ENCODE assay signal across 11 cellular contexts in genomic region chr17:81020767-81021497, GRCh38. TPM values are rescaled to one million over a fixed set of nuclear protein-coding genes. Genes with fewer than 3 reads are reported as not detected.
DNase-seq lines count a peak whose midpoint lies in the region; ATAC-seq and TF ChIP-seq lines count a peak whose summit lies in the region.
"Had no signal": no experiment of that assay in that cellular context is flagged by ENCODE, and none has a peak within 500 bp of the region (broad histone marks: within the 10 kb centered on the region; RNA-seq: fewer than 3 reads in every experiment).

No MANE protein-coding gene starts in this region.

- H3K4me3 ChIP-seq in fibroblast of mammary gland (ENCODE audit: control insufficient read depth, low read depth, low read length) (no peak overlapping the region), prostate gland (no peak overlapping the region)

- peak; percentile 78 for DNase-seq in DMS 273 (lab: John Stamatoyannopoulos, UW; ENCODE audit: unreplicated experiment)
- peak; percentile 80 for DNase-seq in RWPE1 (ENCODE audit: low spot score)
- DNase-seq in fibroblast of mammary gland (ENCODE audit: low read depth) = peak; percentile 55
- DNase-seq in prostate gland (ENCODE audit: low spot score) = no peak
- DNase-seq in stimulated activated effector memory CD8-positive, alpha-beta T cell treated with anti-CD3 and anti-CD28 coated beads, Interleukin-12 subunit alpha, Interleukin-12 subunit beta, amount 100 ng/mL, for 72 hours (ENCODE audit: low spot score in 2 of 2) = no peak
- DNase-seq in globus pallidus (ENCODE audit: low spot score) = no peak
- DNase-seq in activated T-helper 2 cell treated with anti-CD3 and anti-CD28 coated beads, Interferon-gamma antibody, Interleukin-2, Interleukin-4, amounts not matched to agents 10 μg/mL and 5 μg/mL and 100 μg/mL, durations not matched to agents 14 hours and 24 hours and 36 hours (ENCODE audit: low spot score) = no peak
- DNase-seq: activated naive CD4-positive, alpha-beta T cell treated with anti-CD3 and anti-CD28 coated beads, Interleukin-2, amount 50 U/mL, for 16 hours; DMS53; T1000 had no signal

- H3K4me3 Mint-ChIP-seq in stimulated activated effector memory CD8-positive, alpha-beta T cell treated with anti-CD3 and anti-CD28 coated beads, Interleukin-12 subunit alpha, Interleukin-12 subunit beta, amount 100 ng/mL, for 72 hours = no peak overlapping the region
- H3K4me3 Mint-ChIP-seq in activated T-helper 2 cell treated with anti-CD3 and anti-CD28 coated beads, Interferon-gamma antibody, Interleukin-2, Interleukin-4, amounts not matched to agents 10 μg/mL and 5 μg/mL and 100 μg/mL, durations not matched to agents 14 hours and 24 hours and 36 hours (ENCODE audit: low read depth) = no peak overlapping the region

- H3K4me1 Mint-ChIP-seq in stimulated activated effector memory CD8-positive, alpha-beta T cell treated with anti-CD3 and anti-CD28 coated beads, Interleukin-12 subunit alpha, Interleukin-12 subunit beta, amount 100 ng/mL, for 72 hours = peaks cover 19% of the 10 kb centered on the region
- peaks cover 29% of the 10 kb centered on the region for H3K4me1 Mint-ChIP-seq in activated T-helper 2 cell treated with anti-CD3 and anti-CD28 coated beads, Interferon-gamma antibody, Interleukin-2, Interleukin-4, amounts not matched to agents 10 μg/mL and 5 μg/mL and 100 μg/mL, durations not matched to agents 14 hours and 24 hours and 36 hours (ENCODE audit: low read depth)

- 27% methylated on average over 24 of the region's 24 CpGs for WGBS in prostate gland

- no peaks in the 10 kb centered on the region for H3K36me3 ChIP-seq in prostate gland

- H3K27me3 Mint-ChIP-seq in activated T-helper 2 cell treated with anti-CD3 and anti-CD28 coated beads, Interferon-gamma antibody, Interleukin-2, Interleukin-4, amounts not matched to agents 10 μg/mL and 5 μg/mL and 100 μg/mL, durations not matched to agents 14 hours and 24 hours and 36 hours (ENCODE audit: low read depth) = no peaks in the 10 kb centered on the region

- intact Hi-C loops in prostate gland (cut with DNase I) = loop anchor here (5.0 kb wide), 1 partner anchor 34 kb away; no protein-coding TSS in a partner anchor
- intact Hi-C loops in activated T-helper 2 cell treated with anti-CD3 and anti-CD28 coated beads, Interferon-gamma antibody, Interleukin-2, Interleukin-4, amounts not matched to agents 10 μg/mL and 5 μg/mL and 100 μg/mL, durations not matched to agents 14 hours and 24 hours and 36 hours (cut with micrococcal nuclease) = no loop called here

- no peak for ATAC-seq in stimulated activated effector memory CD8-positive, alpha-beta T cell treated with anti-CD3 and anti-CD28 coated beads, Interleukin-12 subunit alpha, Interleukin-12 subunit beta, amount 100 ng/mL, for 72 hours
- ATAC-seq in HG02973 (IDR thresholded peaks at IDR 0.05; ENCODE audit: unreplicated experiment) = no peak

- POLR2A ChIA-PET in RWPE1 (lab: Yijun Ruan, JAX; ENCODE audit: low non-redundant PET) = interaction anchor here (0.6 kb wide), 1 partner anchor 398 kb away, joined by 4 read pairs; no protein-coding TSS in a partner anchor

- H3K27ac ChIP-seq in RWPE1 = peak overlapping the region; percentile 99
- peak overlapping the region; percentile 54 to 58 for H3K27ac ChIP-seq in prostate gland

- no peak overlapping the region for H3K27ac Mint-ChIP-seq in stimulated activated effector memory CD8-positive, alpha-beta T cell treated with anti-CD3 and anti-CD28 coated beads, Interleukin-12 subunit alpha, Interleukin-12 subunit beta, amount 100 ng/mL, for 72 hours
- no peak overlapping the region for H3K27ac Mint-ChIP-seq in activated T-helper 2 cell treated with anti-CD3 and anti-CD28 coated beads, Interferon-gamma antibody, Interleukin-2, Interleukin-4, amounts not matched to agents 10 μg/mL and 5 μg/mL and 100 μg/mL, durations not matched to agents 14 hours and 24 hours and 36 hours

- no peaks in the 10 kb centered on the region for H3K27me3 ChIP-seq in prostate gland (replicated peaks; ENCODE audit: insufficient read depth)

- no peaks in the 10 kb centered on the region for H3K36me3 Mint-ChIP-seq in stimulated activated effector memory CD8-positive, alpha-beta T cell treated with anti-CD3 and anti-CD28 coated beads, Interleukin-12 subunit alpha, Interleukin-12 subunit beta, amount 100 ng/mL, for 72 hours
- H3K36me3 Mint-ChIP-seq in activated T-helper 2 cell treated with anti-CD3 and anti-CD28 coated beads, Interferon-gamma antibody, Interleukin-2, Interleukin-4, amounts not matched to agents 10 μg/mL and 5 μg/mL and 100 μg/mL, durations not matched to agents 14 hours and 24 hours and 36 hours (ENCODE audit: low read depth) = peaks cover 5% of the 10 kb centered on the region

- H3K9me3 Mint-ChIP-seq in stimulated activated effector memory CD8-positive, alpha-beta T cell treated with anti-CD3 and anti-CD28 coated beads, Interleukin-12 subunit alpha, Interleukin-12 subunit beta, amount 100 ng/mL, for 72 hours = no peaks in the 10 kb centered on the region
- H3K9me3 Mint-ChIP-seq in activated T-helper 2 cell treated with anti-CD3 and anti-CD28 coated beads, Interferon-gamma antibody, Interleukin-2, Interleukin-4, amounts not matched to agents 10 μg/mL and 5 μg/mL and 100 μg/mL, durations not matched to agents 14 hours and 24 hours and 36 hours = peaks cover 9% of the 10 kb centered on the region

- CTCF ChIA-PET in RWPE1 (lab: Yijun Ruan, JAX) = no interaction called here

- H3K9me3 ChIP-seq in prostate gland = no peaks in the 10 kb centered on the region

- no peak for TF ChIP-seq POLR2A in prostate gland (IDR thresholded peaks at IDR 0.05)

- H3K4me1 ChIP-seq in prostate gland (replicated peaks) = no peaks in the 10 kb centered on the region

- TF ChIP-seq CTCF in RWPE1 (conservative IDR thresholded peaks at IDR 0.05; ENCODE audit: low read depth) (no peak), fibroblast of mammary gland (conservative IDR thresholded peaks at IDR 0.05; ENCODE audit: control insufficient read depth, insufficient read depth, low read depth, low read length) (no peak), prostate gland (IDR thresholded peaks at IDR 0.05) (no peak)

RNA-seq across cellular contexts. Expression of gene BAIAP2, which starts 14.0 kb away (rescaled TPM):
- 100 to 1,000 TPM; 125 to 148 TPM for total RNA-seq in prostate gland
- 5.3 TPM in 2 replicates for total RNA-seq in activated T-helper 2 cell treated with anti-CD3 and anti-CD28 coated beads, Interferon-gamma antibody, Interleukin-2, Interleukin-4, amounts not matched to agents 10 μg/mL and 5 μg/mL and 100 μg/mL, durations not matched to agents 14 hours and 24 hours and 36 hours

RNA-seq across cellular contexts. Expression of gene CHMP6, which starts 29.3 kb away (rescaled TPM):
- total RNA-seq in prostate gland = 10 to 100 TPM; 30.6 to 35.3 TPM
- 29.5 and 36.9 TPM in 2 replicates for total RNA-seq in activated T-helper 2 cell treated with anti-CD3 and anti-CD28 coated beads, Interferon-gamma antibody, Interleukin-2, Interleukin-4, amounts not matched to agents 10 μg/mL and 5 μg/mL and 100 μg/mL, durations not matched to agents 14 hours and 24 hours and 36 hours

Comparison
In these comparisons a context has a peak if more than half of its experiments do, and no peak if none do; other contexts are left out.
1. DNase-seq: peak in DMS 273 (single experiment), RWPE1 (single experiment) and fibroblast of mammary gland (single experiment); none in prostate gland (single experiment), stimulated activated effector memory CD8-positive, alpha-beta T cell treated with anti-CD3 and anti-CD28 coated beads, Interleukin-12 subunit alpha, Interleukin-12 subunit beta, amount 100 ng/mL, for 72 hours (0 of 2), globus pallidus (single experiment) and activated T-helper 2 cell treated with anti-CD3 and anti-CD28 coated beads, Interferon-gamma antibody, Interleukin-2, Interleukin-4, amounts not matched to agents 10 μg/mL and 5 μg/mL and 100 μg/mL, durations not matched to agents 14 hours and 24 hours and 36 hours (single experiment).
2. RNA of gene BAIAP2, which starts 14.0 kb away (total RNA-seq): 125 to 148 TPM in prostate gland; 5.3 TPM in activated T-helper 2 cell treated with anti-CD3 and anti-CD28 coated beads, Interferon-gamma antibody, Interleukin-2, Interleukin-4, amounts not matched to agents 10 μg/mL and 5 μg/mL and 100 μg/mL, durations not matched to agents 14 hours and 24 hours and 36 hours; every median in the first group is over 10 times any median in the second.